Comparison of ENCODE assay signal across 21 cellular contexts in genomic region chr2:197661626-197662025, GRCh38. TPM values are rescaled to one million over a fixed set of nuclear protein-coding genes. Genes with fewer than 3 reads are reported as not detected.
A peak's percentile ranks its signal among the peaks of the same experiment; 100 is the strongest.
DNase-seq lines count a peak whose midpoint lies in the region; ATAC-seq and TF ChIP-seq lines count a peak whose summit lies in the region.
"Had no signal": no experiment of that assay in that cellular context is flagged by ENCODE, and none has a peak within 500 bp of the region (broad histone marks: within the 10 kb centered on the region; RNA-seq: fewer than 3 reads in every experiment).

No MANE protein-coding gene starts in this region.

- no peaks in the 10 kb centered on the region for H3K36me3 ChIP-seq in Loucy (ENCODE audit: insufficient read depth, low read length)
- H3K36me3 ChIP-seq in mesendoderm (ENCODE audit: control insufficient read depth, insufficient read depth, low read length), result no peaks in the 10 kb centered on the region

- no peak overlapping the region for H3K23ac ChIP-seq in mesendoderm (ENCODE audit: low read length)

- H3K18ac ChIP-seq in mesendoderm (ENCODE audit: low read length), result no peak overlapping the region

- no peak for DNase-seq in activated T-cell treated with anti-CD3 and anti-CD28 coated beads, Interleukin-2, amount 50 U/mL, for 72 hours
- no peak for DNase-seq in activated T-cell treated with anti-CD3 and anti-CD28 coated beads, Interleukin-2, amount 50 U/mL, for 48 hours
- DNase-seq in WTC11 (ENCODE audit: low spot score) (no peak), mesendoderm (peak; percentile 75), HT-29 (ENCODE audit: low spot score) (no peak), cerebellar cortex (ENCODE audit: low spot score) (no peak), inferior parietal cortex (ENCODE audit: extremely low spot score) (no peak)
- DNase-seq: AML-193; Caco-2; CD4-positive, alpha-beta T cell; DMS153; DMS79; GF-D8; H7 had no signal

- H2BK5ac ChIP-seq in mesendoderm (ENCODE audit: low read length), result no peak overlapping the region

- peak overlapping the region; percentile 56 for H3K27ac Mint-ChIP-seq in activated T-cell treated with anti-CD3 and anti-CD28 coated beads, Interleukin-2, amount 50 U/mL, for 72 hours
- peak overlapping the region; percentile 26; the same call in 1 of the 2 replicates for H3K27ac Mint-ChIP-seq in WTC11
- H3K27ac Mint-ChIP-seq: CD4-positive, alpha-beta T cell; GM23338 had no signal

- H2BK120ac ChIP-seq in mesendoderm (ENCODE audit: low read depth, low read length), result no peak overlapping the region

- H3K4me3 ChIP-seq in Loucy (ENCODE audit: low read length, poor library complexity, severe bottlenecking), result no peak overlapping the region
- no peak overlapping the region for H3K4me3 ChIP-seq in mesendoderm (ENCODE audit: low read length)
- H3K4me3 ChIP-seq: A549, GM23338, K562 had no signal

- H3K4me1 Mint-ChIP-seq in activated T-cell treated with anti-CD3 and anti-CD28 coated beads, Interleukin-2, amount 50 U/mL, for 72 hours (ENCODE audit: low read depth), result no peaks in the 10 kb centered on the region
- H3K4me1 Mint-ChIP-seq in WTC11, result peaks cover 23% of the 10 kb centered on the region

- no peak overlapping the region for H4K8ac ChIP-seq in mesendoderm (ENCODE audit: low read depth, low read length)

- H3K79me2 ChIP-seq in Loucy (ENCODE audit: insufficient read depth, low read length) (no peaks in the 10 kb centered on the region), mesendoderm (ENCODE audit: control insufficient read depth, insufficient read depth, low read length) (no peaks in the 10 kb centered on the region)

- no peak overlapping the region for H3K4ac ChIP-seq in mesendoderm (ENCODE audit: low read depth, low read length)

- H3K27me3 ChIP-seq in Loucy (ENCODE audit: insufficient read depth, low read length, poor library complexity, severe bottlenecking) (no peaks in the 10 kb centered on the region), mesendoderm (ENCODE audit: insufficient read depth, low read length, poor library complexity) (no peaks in the 10 kb centered on the region)

- H2AFZ ChIP-seq in Loucy (ENCODE audit: low read length), result no peak overlapping the region
- H2AFZ ChIP-seq: GM23338 had no signal

- H3K27ac ChIP-seq in mesendoderm (ENCODE audit: low read depth, low read length), result no peak overlapping the region
- H3K27ac ChIP-seq: 22Rv1, A549, C4-2B had no signal

- no peaks in the 10 kb centered on the region for H3K27me3 Mint-ChIP-seq in activated T-cell treated with anti-CD3 and anti-CD28 coated beads, Interleukin-2, amount 50 U/mL, for 72 hours (ENCODE audit: low read depth)
- H3K27me3 Mint-ChIP-seq in WTC11 (ENCODE audit: low read depth), result peaks cover 5% of the 10 kb centered on the region
- H3K27me3 Mint-ChIP-seq: CD4-positive, alpha-beta T cell had no signal

- H3K9ac ChIP-seq in Loucy (ENCODE audit: low read depth, low read length, poor library complexity, severe bottlenecking) (no peak overlapping the region), mesendoderm (ENCODE audit: low read length) (no peak overlapping the region)

- H2AK5ac ChIP-seq in mesendoderm (ENCODE audit: low read length), result no peak overlapping the region

- no peak for ATAC-seq in activated T-cell treated with anti-CD3 and anti-CD28 coated beads, Interleukin-2, amount 50 U/mL, for 72 hours (replicated peaks in 1 of 2)
- ATAC-seq in WTC11, result peak; percentile 63
- ATAC-seq: A549, GM23338, HCT116, K562 had no signal

- H3K4me1 ChIP-seq in Loucy (ENCODE audit: insufficient read depth, low read length, poor library complexity, severe bottlenecking) (peaks cover 16% of the 10 kb centered on the region), mesendoderm (ENCODE audit: control insufficient read depth, low read depth, low read length) (no peaks in the 10 kb centered on the region)
- H3K4me1 ChIP-seq: Caco-2 had no signal

- no peaks in the 10 kb centered on the region for H4K20me1 ChIP-seq in Loucy (ENCODE audit: insufficient read depth, low read length, poor library complexity, severe bottlenecking)

- peaks cover 3 to 4% of the 10 kb centered on the region in 2 donors for H3K36me3 Mint-ChIP-seq in activated T-cell treated with anti-CD3 and anti-CD28 coated beads, Interleukin-2, amount 50 U/mL, for 72 hours (ENCODE audit: insufficient read depth in 2 of 2)
- H3K36me3 Mint-ChIP-seq in WTC11, result peaks cover 22% of the 10 kb centered on the region

- peaks cover 8% of the 10 kb centered on the region; the same call in 1 of the 2 replicates for H3K9me3 ChIP-seq in Loucy (ENCODE audit: insufficient read depth, low read depth, low read length)

- CTCF ChIA-PET in WTC11 (lab: Charles Lee), result no interaction called here

- H3K56ac ChIP-seq in mesendoderm (ENCODE audit: low read length), result no peak overlapping the region

- TF ChIP-seq CTCF in Loucy (conservative IDR thresholded peaks at IDR 0.05; ENCODE audit: low read length) (no peak), WTC11 (IDR thresholded peaks at IDR 0.05) (no peak)

- H3K4me2 ChIP-seq in Loucy (ENCODE audit: low read depth, low read length, poor library complexity, severe bottlenecking) (peak overlapping the region; percentile 12), mesendoderm (ENCODE audit: low read length) (no peak overlapping the region)
- H3K4me2 ChIP-seq: A549, GM23338 had no signal

- H3F3A ChIP-seq in Loucy (ENCODE audit: low read depth), result 0 out of 2 replicates have a peak, but pooled peaks cover 6% of the 10 kb centered on the region

- H3K9me2 ChIP-seq in Loucy (replicated peaks; ENCODE audit: low read depth, low read length), result no peaks in the 10 kb centered on the region

- no peaks in the 10 kb centered on the region for H3K79me1 ChIP-seq in mesendoderm (ENCODE audit: low read length)

- no peak overlapping the region for H2BK15ac ChIP-seq in mesendoderm (replicated peaks; ENCODE audit: low read depth)

- no CpG with 5 or more reads among the region's 3 CpGs for WGBS in mesendoderm (ENCODE audit: extremely low coverage, insufficient coverage, low lambda C conversion rate)

- no peak overlapping the region for H4K5ac ChIP-seq in mesendoderm (ENCODE audit: low read length)

- H3K4me3 Mint-ChIP-seq in activated T-cell treated with anti-CD3 and anti-CD28 coated beads, Interleukin-2, amount 50 U/mL, for 72 hours, result no peak overlapping the region
- no peak overlapping the region for H3K4me3 Mint-ChIP-seq in WTC11
- H3K4me3 Mint-ChIP-seq: CD4-positive, alpha-beta T cell; GM23338 had no signal

- H3K9me3 Mint-ChIP-seq in activated T-cell treated with anti-CD3 and anti-CD28 coated beads, Interleukin-2, amount 50 U/mL, for 72 hours, result peaks cover 4 to 7% of the 10 kb centered on the region in 2 donors
- peaks cover 33% of the 10 kb centered on the region for H3K9me3 Mint-ChIP-seq in WTC11

- POLR2A ChIA-PET in WTC11 (lab: Charles Lee), result no interaction called here

TF ChIP-seq in WTC11, 78 proteins besides CTCF, POLR2A, EP300 and RAD21 (continues in another document):
- TF ChIP-seq ARID4B (CRISPR knock-in tag; IDR thresholded peaks at IDR 0.05; ENCODE audit: borderline replicate concordance) (no peak), ZNF263 (CRISPR knock-in tag; IDR thresholded peaks at IDR 0.05; ENCODE audit: low read depth) (no peak), FOXJ3 (CRISPR knock-in tag; IDR thresholded peaks at IDR 0.05; ENCODE audit: borderline replicate concordance) (no peak)

RNA-seq across cellular contexts. Expression of gene RFTN2, which starts 13.8 kb away (rescaled TPM):
- not detected for total RNA-seq in activated T-cell treated with anti-CD3 and anti-CD28 coated beads, Interleukin-2, amount 50 U/mL, for 72 hours
- 1.1 to 1.9 TPM (median 1.5 TPM) in 3 replicates for total RNA-seq in WTC11 (2021)
- 0.42 TPM for polyA plus RNA-seq in mesendoderm (2013, experiment 1 of 2)
- polyA plus RNA-seq in mesendoderm (2013, experiment 2 of 2), result 0.42 TPM
- total RNA-seq in HT-29 (2014; rRNA removed; shearing (Covaris generic)), result not detected in 2 replicates
- total RNA-seq: CD4-positive, alpha-beta T cell had no signal

RNA-seq across cellular contexts. Expression of gene MARS2, which starts 43.5 kb away (rescaled TPM):
- 10 to 100 TPM in 1 of 2 donors, 1 to 10 TPM in 1; 9.2 to 10.6 TPM for total RNA-seq in activated T-cell treated with anti-CD3 and anti-CD28 coated beads, Interleukin-2, amount 50 U/mL, for 72 hours
- 24.8 to 32.2 TPM (median 25.6 TPM) in 3 replicates for total RNA-seq in WTC11 (2021)
- polyA plus RNA-seq in mesendoderm (2013, experiment 1 of 2), result 18.6 TPM
- polyA plus RNA-seq in mesendoderm (2013, experiment 2 of 2), result 19.2 TPM
- 16.1 and 17.2 TPM in 2 replicates for total RNA-seq in HT-29 (2014; rRNA removed; shearing (Covaris generic))
